ENCODE assay signal across 8 cellular contexts in the genomic region with DNA sequence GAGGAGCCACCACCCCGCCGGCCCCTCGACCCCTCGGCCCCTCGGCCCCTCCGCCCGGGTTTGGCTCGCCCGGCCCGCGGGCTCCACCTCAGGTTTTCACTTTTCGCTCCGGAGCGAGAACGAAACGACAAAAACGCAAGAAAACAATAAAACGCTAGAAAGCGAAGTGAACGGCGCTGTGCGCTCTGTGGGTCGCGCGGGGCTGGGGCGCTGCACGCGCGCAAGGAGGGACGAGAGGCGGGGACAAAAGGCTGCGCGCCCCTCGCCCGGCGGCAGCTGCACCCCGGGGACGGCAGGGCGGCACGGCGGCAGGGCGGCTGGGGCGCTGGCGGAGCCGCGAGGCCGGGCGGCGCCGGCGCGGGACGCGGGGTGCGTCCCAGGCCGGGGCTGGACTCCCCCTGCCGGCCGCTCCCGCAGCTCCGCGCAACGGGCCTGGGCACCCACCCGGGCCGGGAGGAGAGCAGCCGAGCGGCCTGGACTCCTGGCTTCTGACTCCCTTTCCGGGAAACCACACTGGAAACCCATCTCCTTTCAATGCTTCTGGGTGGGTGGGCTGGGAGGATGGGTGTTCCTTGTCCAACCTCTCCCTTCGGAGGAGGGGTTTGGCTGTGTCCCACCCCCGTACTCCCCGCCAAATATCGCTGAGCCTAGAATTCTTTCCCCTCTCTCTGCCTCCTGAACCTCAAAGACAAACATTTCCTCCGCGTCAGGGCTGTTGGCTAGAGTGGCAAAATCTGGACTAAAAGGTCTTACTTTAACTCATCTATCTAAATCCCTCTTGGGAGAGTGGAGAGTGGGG. TPM values are rescaled to one million over a fixed set of nuclear protein-coding genes. Genes with fewer than 3 reads are reported as not detected.
DNase-seq lines count a peak whose midpoint lies in the region; ATAC-seq and TF ChIP-seq lines count a peak whose summit lies in the region.

No MANE protein-coding gene starts in this region.

- peaks cover 42% of the 10 kb centered on the region for H3K27me3 Mint-ChIP-seq in activated T-cell treated with anti-CD3 and anti-CD28 coated beads, Interleukin-2, amount 50 U/mL, for 72 hours (ENCODE audit: low read depth)
- peaks cover 25% of the 10 kb centered on the region for H3K27me3 Mint-ChIP-seq in glutamatergic neuron (ENCODE audit: unreplicated experiment)

- peaks cover 8% of the 10 kb centered on the region for H4K20me1 ChIP-seq in osteoblast (ENCODE audit: insufficient read depth, low read length)

- TF ChIP-seq CTCF in GM10266 (IDR thresholded peaks at IDR 0.05; ENCODE audit: control insufficient read depth, insufficient read depth, low read depth, missing control alignments) = peak; percentile 56
- peak; percentile 41 for TF ChIP-seq CTCF in glutamatergic neuron (IDR thresholded peaks at IDR 0.05; ENCODE audit: partially characterized antibody, unreplicated experiment)
- TF ChIP-seq CTCF in osteoblast (IDR thresholded peaks at IDR 0.05; ENCODE audit: extremely low read depth, low read depth, low read length) = peak; percentile 32

- H3K27ac Mint-ChIP-seq in activated T-cell treated with anti-CD3 and anti-CD28 coated beads, Interleukin-2, amount 50 U/mL, for 72 hours = no peak overlapping the region
- no peak overlapping the region for H3K27ac Mint-ChIP-seq in glutamatergic neuron (ENCODE audit: unreplicated experiment)

- H3K9me3 Mint-ChIP-seq in activated T-cell treated with anti-CD3 and anti-CD28 coated beads, Interleukin-2, amount 50 U/mL, for 72 hours = no peaks in the 10 kb centered on the region
- peaks cover 11% of the 10 kb centered on the region for H3K9me3 Mint-ChIP-seq in glutamatergic neuron (ENCODE audit: unreplicated experiment)

- H3K36me3 Mint-ChIP-seq in activated T-cell treated with anti-CD3 and anti-CD28 coated beads, Interleukin-2, amount 50 U/mL, for 72 hours (ENCODE audit: insufficient read depth in 2 of 2) = no peaks in the 10 kb centered on the region
- H3K36me3 Mint-ChIP-seq in glutamatergic neuron (ENCODE audit: unreplicated experiment) = no peaks in the 10 kb centered on the region

- peak; percentile 48 to 53 for ATAC-seq in activated T-cell treated with anti-CD3 and anti-CD28 coated beads, Interleukin-2, amount 50 U/mL, for 72 hours (replicated peaks in 1 of 2)
- no peak for ATAC-seq in GM18873 (IDR thresholded peaks at IDR 0.05; ENCODE audit: low FRiP score, unreplicated experiment)

- H3K4me2 ChIP-seq in osteoblast (ENCODE audit: insufficient read depth, low read length) = peak overlapping the region; percentile 90

- H3K27ac ChIP-seq in osteoblast (ENCODE audit: low read depth, low read length) = peak overlapping the region; percentile 68

- H3K79me2 ChIP-seq in osteoblast (ENCODE audit: insufficient read depth, low read length) = peaks cover 59% of the 10 kb centered on the region

- H3K4me3 Mint-ChIP-seq in activated T-cell treated with anti-CD3 and anti-CD28 coated beads, Interleukin-2, amount 50 U/mL, for 72 hours = peak overlapping the region; percentile 75 to 79
- H3K4me3 Mint-ChIP-seq in glutamatergic neuron (ENCODE audit: unreplicated experiment) = peak overlapping the region; percentile 72

- H3K27me3 ChIP-seq in osteoblast (ENCODE audit: insufficient read depth, low read length) = no peaks in the 10 kb centered on the region

- peak overlapping the region; percentile 31 for H2AFZ ChIP-seq in osteoblast (ENCODE audit: low read length)

- H3K4me1 Mint-ChIP-seq in activated T-cell treated with anti-CD3 and anti-CD28 coated beads, Interleukin-2, amount 50 U/mL, for 72 hours (ENCODE audit: low read depth) = peaks cover 22% of the 10 kb centered on the region
- H3K4me1 Mint-ChIP-seq in glutamatergic neuron (ENCODE audit: low read depth, unreplicated experiment) = peaks cover 5% of the 10 kb centered on the region

- peak overlapping the region; percentile 84 for H3K4me3 ChIP-seq in osteoblast (ENCODE audit: insufficient read depth, low read length)

- DNase-seq in AG08395 (ENCODE audit: low spot score) (peak; percentile 86), GM10266 (ENCODE audit: extremely low spot score) (peak; percentile 82), NCI-H1930 (lab: John Stamatoyannopoulos, UW) (peak; percentile 45 to 84), glutamatergic neuron (peak; percentile 74), osteoblast (ENCODE audit: insufficient read length, low spot score, missing footprints) (peak; percentile 99), epidermal melanocyte (ENCODE audit: insufficient read length, low spot score) (no peak)
- DNase-seq in activated T-cell treated with anti-CD3 and anti-CD28 coated beads, Interleukin-2, amount 50 U/mL, for 72 hours = peak; percentile 65 to 71

- peaks cover 28% of the 10 kb centered on the region for H3K4me1 ChIP-seq in osteoblast (ENCODE audit: insufficient read depth, low read length)

- H3K36me3 ChIP-seq in osteoblast (ENCODE audit: insufficient read depth, low read length) = peaks cover 40% of the 10 kb centered on the region

- H3K9me3 ChIP-seq in osteoblast (ENCODE audit: low read depth, low read length) = no peaks in the 10 kb centered on the region

RNA-seq across cellular contexts. Expression of a gene that starts 9.9 kb away (rescaled TPM):
- under 1 TPM; 0.10 to 0.44 TPM for total RNA-seq in activated T-cell treated with anti-CD3 and anti-CD28 coated beads, Interleukin-2, amount 50 U/mL, for 72 hours
- 5.4 TPM for total RNA-seq in glutamatergic neuron (ENCODE audit: unreplicated experiment)
- total RNA-seq in osteoblast = 10.3 and 11.6 TPM in 2 replicates

RNA-seq across cellular contexts. Expression of a gene that starts 42.7 kb away (rescaled TPM):
- not detected for total RNA-seq in activated T-cell treated with anti-CD3 and anti-CD28 coated beads, Interleukin-2, amount 50 U/mL, for 72 hours
- total RNA-seq in glutamatergic neuron (ENCODE audit: unreplicated experiment) = not detected
- 0.59 TPM in 1 of 2 replicates, not detected in the other for total RNA-seq in osteoblast
